In the genomic region with DNA sequence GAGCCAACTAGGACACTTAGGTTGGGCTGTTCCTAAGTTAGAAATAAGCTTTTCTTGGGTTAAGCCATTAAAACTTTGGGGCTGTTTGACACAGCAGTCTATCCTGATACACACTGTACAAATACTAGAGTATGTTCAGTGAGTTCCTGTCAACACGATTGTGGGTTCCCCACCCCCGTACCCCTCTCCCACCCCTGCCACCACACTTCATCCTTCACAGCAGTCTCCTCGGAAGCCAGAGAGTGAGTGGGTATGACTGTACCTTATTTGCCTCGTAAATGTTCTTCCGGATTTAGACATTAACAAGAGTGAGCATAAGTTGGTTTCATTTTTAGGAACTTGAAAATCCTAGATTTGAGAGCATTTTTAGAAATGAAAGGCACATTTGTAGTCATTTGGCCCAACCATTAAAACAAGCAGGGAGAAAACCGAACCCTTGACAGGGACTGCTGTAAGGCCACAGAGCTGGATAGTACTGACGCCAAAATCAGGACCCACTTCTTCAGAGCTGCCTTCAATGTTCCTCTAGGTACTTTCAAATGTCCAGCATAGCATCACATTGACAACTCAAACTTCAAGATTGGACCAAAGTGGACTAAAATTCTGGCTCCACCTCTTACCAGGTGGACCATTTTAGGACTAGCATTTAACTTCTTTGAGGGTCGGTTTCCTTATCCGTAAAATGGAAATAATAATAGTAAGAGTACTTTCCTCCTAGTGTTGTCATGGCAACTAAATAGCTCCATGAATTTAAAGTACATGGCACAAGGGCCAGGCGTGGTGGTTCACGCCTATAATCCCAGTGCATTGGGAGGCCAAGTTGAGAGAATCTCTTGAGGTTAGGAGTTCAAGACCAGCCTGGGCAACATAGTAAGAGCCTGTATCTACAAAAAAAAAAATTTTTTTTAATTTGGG, we compare ENCODE assay signal across 8 cellular contexts.
DNase-seq lines count a peak whose midpoint lies in the region; ATAC-seq lines count a peak whose summit lies in the region.

No MANE protein-coding gene starts in this region.

- ATAC-seq in GM18511 (IDR thresholded peaks at IDR 0.05; ENCODE audit: unreplicated experiment) (peak; percentile 93), HG02678 (IDR thresholded peaks at IDR 0.05; ENCODE audit: unreplicated experiment) (peak; percentile 91), T-cell (replicated peaks in 1 of 4) (peak; percentile 99)

- CTCF ChIA-PET in T-cell (lab: Charles Lee): interaction anchor here (0.5 to 2.2 kb wide), 14 partner anchors 10 to 305 kb away, joined by 3 to 10 read pairs (median 3); no protein-coding TSS in a partner anchor

- no peaks in the 10 kb centered on the region for H3K9me3 Mint-ChIP-seq in T-cell

- H3K27me3 Mint-ChIP-seq in T-cell: no peaks in the 10 kb centered on the region

- H3K4me3 ChIP-seq in effector memory CD4-positive, alpha-beta T cell (ENCODE audit: insufficient read depth, low read depth, low read length, poor library complexity, severe bottlenecking): peak overlapping the region; percentile 35

- POLR2A ChIA-PET in T-cell (lab: Charles Lee): interaction anchor here (0.5 to 1.0 kb wide), 4 partner anchors 12 to 607 kb away, joined by 3 to 12 read pairs (median 4); no protein-coding TSS in a partner anchor

- no peaks in the 10 kb centered on the region for H3K36me3 ChIP-seq in effector memory CD4-positive, alpha-beta T cell (ENCODE audit: control insufficient read depth, insufficient read depth, low read length)

- H3K4me1 Mint-ChIP-seq in T-cell: peaks cover 23 to 33% (median 28%) of the 10 kb centered on the region in 3 donors

- peak overlapping the region; percentile 57 to 66 (median 63) for H3K4me3 Mint-ChIP-seq in T-cell

- peak overlapping the region; percentile 94 to 96 for H3K27ac Mint-ChIP-seq in T-cell

- no peaks in the 10 kb centered on the region for H3K36me3 Mint-ChIP-seq in T-cell

- H3K4me1 ChIP-seq in effector memory CD4-positive, alpha-beta T cell (ENCODE audit: control insufficient read depth, insufficient read depth, low read length, poor library complexity, severe bottlenecking): peaks cover 8% of the 10 kb centered on the region

- peak overlapping the region; percentile 15 for H3K27ac ChIP-seq in effector memory CD4-positive, alpha-beta T cell (ENCODE audit: insufficient read depth, low read length, poor library complexity, severe bottlenecking)

- no peaks in the 10 kb centered on the region for H3K9me3 ChIP-seq in effector memory CD4-positive, alpha-beta T cell (ENCODE audit: control insufficient read depth, low read length)

- DNase-seq in T-cell (peak; percentile 14 to 89 (median 64)), SHP77 treated with DMSO at 0.1 percent for 48 hours (lab: John Stamatoyannopoulos, UW) (no peak), NCI-H510A (lab: John Stamatoyannopoulos, UW) (no peak), AG08395 (ENCODE audit: low spot score) (no peak)
- peak in 2 of 3 donors; percentile 2 to 12 for DNase-seq in effector memory CD4-positive, alpha-beta T cell
- DNase-seq in stimulated activated naive CD4-positive, alpha-beta T cell (lab: John Stamatoyannopoulos, UW): peak; percentile 6 to 83 (median 47)

- H3K27me3 ChIP-seq in effector memory CD4-positive, alpha-beta T cell (replicated peaks; ENCODE audit: control insufficient read depth, insufficient read depth, low read length, poor library complexity, severe bottlenecking): no peaks in the 10 kb centered on the region

Comparison
In these comparisons a context has a peak if more than half of its experiments do, and no peak if none do; other contexts are left out.
1. DNase-seq: peak in T-cell (34 of 34), effector memory CD4-positive, alpha-beta T cell (2 of 3) and stimulated activated naive CD4-positive, alpha-beta T cell (6 of 6); none in SHP77 treated with DMSO at 0.1 percent for 48 hours (single experiment), NCI-H510A (single experiment) and AG08395 (single experiment).
2. Peak in every context shown above with its lines, with median percentiles within 50 percentile points of each other: ATAC-seq.